In genomic region chr1:9068971-9069323, GRCh38 we compare ENCODE assay signal across 12 cellular contexts. TPM values are rescaled to one million over a fixed set of nuclear protein-coding genes. Genes with fewer than 3 reads are reported as not detected.
A peak's percentile ranks its signal among the peaks of the same experiment; 100 is the strongest.
DNase-seq lines count a peak whose midpoint lies in the region; ATAC-seq and TF ChIP-seq lines count a peak whose summit lies in the region.
"Had no signal": no experiment of that assay in that cellular context is flagged by ENCODE, and none has a peak within 500 bp of the region (broad histone marks: within the 10 kb centered on the region; RNA-seq: fewer than 3 reads in every experiment).

No MANE protein-coding gene starts in this region.

- no peak overlapping the region for H3K4me2 ChIP-seq in GM23338
- H3K4me2 ChIP-seq: KMS-11 had no signal

- ATAC-seq in GM23338 (no peak), heart right ventricle (peak in 3 of 8 donors; percentile 2 to 8 (median 6))
- no peak for ATAC-seq in activated T-cell treated with anti-CD3 and anti-CD28 coated beads, Interleukin-2, amount 50 U/mL, for 4 hours
- ATAC-seq: HCT116 had no signal

- H3K27ac ChIP-seq in GM23338 (ENCODE audit: low read depth) (no peak overlapping the region), heart right ventricle (peak overlapping the region in 9 of 10 donors; percentile 50 to 88 (median 64)), stomach (peak overlapping the region in 4 of 5 donors; percentile 47 to 77 (median 63))
- H3K27ac ChIP-seq: KMS-11 had no signal

- no peaks in the 10 kb centered on the region for H3F3A ChIP-seq in GM23338 (replicated peaks; ENCODE audit: low read depth)

- H3K4me3 ChIP-seq in GM23338 (no peak overlapping the region), WI38 (ENCODE audit: low read depth, low read length) (peak overlapping the region; percentile 15; the same call in 1 of the 2 replicates), heart right ventricle (peak overlapping the region in 7 of 10 donors; percentile 4 to 43 (median 24)), stomach (peak overlapping the region in 2 of 4 donors; percentile 9 to 17)

- H3K36me3 Mint-ChIP-seq in GM23338 (ENCODE audit: low read depth): no peaks in the 10 kb centered on the region
- no peaks in the 10 kb centered on the region for H3K36me3 Mint-ChIP-seq in activated T-cell treated with anti-CD3 and anti-CD28 coated beads, Interleukin-2, amount 50 U/mL, for 4 hours (ENCODE audit: insufficient read depth)

- DNase-seq in GM23338 (ENCODE audit: low spot score) (no peak), heart right ventricle (no peak), stomach (no peak), mucosa of gallbladder (ENCODE audit: low spot score) (no peak), UCSD-AML1 (lab: John Stamatoyannopoulos, UW; ENCODE audit: unreplicated experiment) (no peak), putamen (ENCODE audit: low spot score) (no peak)
- no peak for DNase-seq in activated T-cell treated with anti-CD3 and anti-CD28 coated beads, Interleukin-2, amount 50 U/mL, for 4 hours
- DNase-seq: activated CD8-positive, alpha-beta memory T cell treated with anti-CD3 and anti-CD28 coated beads, Interleukin-2, amount 50 U/mL, for 4 hours; SHP77 treated with DMSO at 0.1 percent for 48 hours had no signal

- no peaks in the 10 kb centered on the region for H3K9me3 Mint-ChIP-seq in GM23338
- no peaks in the 10 kb centered on the region for H3K9me3 Mint-ChIP-seq in activated T-cell treated with anti-CD3 and anti-CD28 coated beads, Interleukin-2, amount 50 U/mL, for 4 hours

- no peak for TF ChIP-seq EP300 in stomach (IDR thresholded peaks at IDR 0.05)

- peaks cover 18% of the 10 kb centered on the region for H3K4me1 Mint-ChIP-seq in GM23338
- peaks cover 3% of the 10 kb centered on the region for H3K4me1 Mint-ChIP-seq in activated T-cell treated with anti-CD3 and anti-CD28 coated beads, Interleukin-2, amount 50 U/mL, for 4 hours (ENCODE audit: low read depth)

- H3K27ac Mint-ChIP-seq in GM23338: no peak overlapping the region

- peaks cover 8% of the 10 kb centered on the region for H3K27me3 Mint-ChIP-seq in GM23338 (ENCODE audit: insufficient read depth, low read depth, poor library complexity)
- H3K27me3 Mint-ChIP-seq in activated T-cell treated with anti-CD3 and anti-CD28 coated beads, Interleukin-2, amount 50 U/mL, for 4 hours (ENCODE audit: low read depth): no peaks in the 10 kb centered on the region

- H3K4me1 ChIP-seq in GM23338 (ENCODE audit: insufficient read depth): no peaks in the 10 kb centered on the region
- peaks cover 0 to 75% (median 42%) of the 10 kb centered on the region in 9 donors for H3K4me1 ChIP-seq in heart right ventricle
- peaks cover 10 to 38% (median 25%) of the 10 kb centered on the region in 4 donors for H3K4me1 ChIP-seq in stomach

- no peaks in the 10 kb centered on the region for H4K20me1 ChIP-seq in GM23338 (replicated peaks; ENCODE audit: insufficient read depth)

- H3K4me3 Mint-ChIP-seq in GM23338: no peak overlapping the region
- H3K4me3 Mint-ChIP-seq in activated T-cell treated with anti-CD3 and anti-CD28 coated beads, Interleukin-2, amount 50 U/mL, for 4 hours: no peak overlapping the region

- H3K27me3 ChIP-seq in GM23338 (ENCODE audit: insufficient read depth) (no peaks in the 10 kb centered on the region), heart right ventricle (no peaks in the 10 kb centered on the region), stomach (no peaks in the 10 kb centered on the region)

- no peaks in the 10 kb centered on the region for H3K79me2 ChIP-seq in GM23338 (replicated peaks; ENCODE audit: insufficient read depth)

- H3K9me3 ChIP-seq in heart right ventricle: no peaks in the 10 kb centered on the region
- H3K9me3 ChIP-seq in stomach: no peaks in the 10 kb centered on the region

- H3K9me2 ChIP-seq in GM23338 (ENCODE audit: insufficient read depth): no peaks in the 10 kb centered on the region

- intact Hi-C loops in heart right ventricle (cut with DNase I): no loop called here
- intact Hi-C loops in stomach (cut with DNase I; ENCODE audit: low total_unique reads): no loop called here

- 13 to 26% methylated on average over 4 of the region's 4 CpGs for WGBS in heart right ventricle, 2 donors
- 27 to 45% (median 37%) methylated on average over 4 of the region's 4 CpGs for WGBS in stomach, 5 donors

- TF ChIP-seq CTCF in GM23338 (conservative IDR thresholded peaks at IDR 0.05; ENCODE audit: low read depth in 2 of 2) (no peak), WI38 (IDR thresholded peaks at IDR 0.05; ENCODE audit: low read depth, low read length) (no peak), heart right ventricle (IDR thresholded peaks at IDR 0.05) (no peak), stomach (IDR thresholded peaks at IDR 0.05) (no peak)

- H3K36me3 ChIP-seq in GM23338 (ENCODE audit: insufficient read depth): no peaks in the 10 kb centered on the region
- H3K36me3 ChIP-seq in heart right ventricle: no peaks in the 10 kb centered on the region
- H3K36me3 ChIP-seq in stomach: no peaks in the 10 kb centered on the region

- no peak for TF ChIP-seq POLR2A in stomach (IDR thresholded peaks at IDR 0.05)

- H2AFZ ChIP-seq in GM23338: peak overlapping the region; percentile 93

TF ChIP-seq in GM23338, 12 proteins besides CTCF, POLR2A, EP300 and RAD21:
- TF ChIP-seq ZNF114 (CRISPR knock-in tag; IDR thresholded peaks at IDR 0.05) (no peak), ZNF331 (CRISPR knock-in tag; IDR thresholded peaks at IDR 0.05; ENCODE audit: low read depth) (no peak), NANOG (IDR thresholded peaks at IDR 0.05; ENCODE audit: borderline replicate concordance) (no peak)

RNA-seq across cellular contexts. Expression of gene SLC2A5, which starts 0.5 kb away (rescaled TPM):
- total RNA-seq in GM23338 (2014; rRNA removed; shearing (Covaris generic)): 0.03 TPM in 1 of 2 replicates, not detected in the other
- not detected in 2 replicates for polyA plus RNA-seq in GM23338 (2016; fragmentation: Nextera tagmentation; extraction: Ambion mirVana)
- total RNA-seq in heart right ventricle: 10 to 100 TPM in 1 of 10 donors, 1 to 10 TPM in 9; 1.3 to 15.6 (median 4.3) TPM
- polyA plus RNA-seq in heart right ventricle: 1 to 10 TPM in 1 of 2 donors, under 1 TPM in 1; 0.39 to 1.7 TPM
- 1 to 10 TPM in 3 of 5 donors, not detected in 2; 2.0 to 6.4 (median 2.7) TPM for total RNA-seq in stomach
- polyA plus RNA-seq in stomach: 1 to 10 TPM in 1 of 3 donors, under 1 TPM in 1, not detected in 1; 0.19 to 3.1 TPM
- total RNA-seq in mucosa of gallbladder: 8.8 TPM
- total RNA-seq in activated T-cell treated with anti-CD3 and anti-CD28 coated beads, Interleukin-2, amount 50 U/mL, for 4 hours: not detected

RNA-seq across cellular contexts. Expression of gene SLC2A7, which starts 42.7 kb away (rescaled TPM):
- not detected in 2 replicates for total RNA-seq in GM23338 (2014; rRNA removed; shearing (Covaris generic))
- polyA plus RNA-seq in GM23338 (2016; fragmentation: Nextera tagmentation; extraction: Ambion mirVana) (not detected in 2 replicates), heart right ventricle (not detected), stomach (not detected)
- total RNA-seq in heart right ventricle (under 1 TPM in 1 of 10 donors, not detected in 9; 0.16 TPM), stomach (not detected), mucosa of gallbladder (not detected)
- total RNA-seq in activated T-cell treated with anti-CD3 and anti-CD28 coated beads, Interleukin-2, amount 50 U/mL, for 4 hours: not detected

RNA-seq across cellular contexts. Expression of gene GPR157, which starts 60.0 kb away (rescaled TPM):
- 3.9 and 4.2 TPM in 2 replicates for total RNA-seq in GM23338 (2014; rRNA removed; shearing (Covaris generic))
- 0.81 and 0.85 TPM in 2 replicates for polyA plus RNA-seq in GM23338 (2016; fragmentation: Nextera tagmentation; extraction: Ambion mirVana)
- total RNA-seq in heart right ventricle: 10 to 100 TPM; 24.4 to 69.1 (median 40.9) TPM
- polyA plus RNA-seq in heart right ventricle: 1 to 10 TPM; 5.1 to 9.3 TPM
- total RNA-seq in stomach: 10 to 100 TPM in 1 of 5 donors, 1 to 10 TPM in 4; 3.1 to 16.5 (median 7.0) TPM
- 1 to 10 TPM in 2 of 3 donors, under 1 TPM in 1; 0.15 to 3.7 (median 1.1) TPM for polyA plus RNA-seq in stomach
- total RNA-seq in mucosa of gallbladder: 8.3 TPM
- 1 to 10 TPM; 1.5 to 5.3 (median 2.9) TPM for total RNA-seq in activated T-cell treated with anti-CD3 and anti-CD28 coated beads, Interleukin-2, amount 50 U/mL, for 4 hours
